Comparison of ENCODE assay signal across 8 cellular contexts in the genomic region with DNA sequence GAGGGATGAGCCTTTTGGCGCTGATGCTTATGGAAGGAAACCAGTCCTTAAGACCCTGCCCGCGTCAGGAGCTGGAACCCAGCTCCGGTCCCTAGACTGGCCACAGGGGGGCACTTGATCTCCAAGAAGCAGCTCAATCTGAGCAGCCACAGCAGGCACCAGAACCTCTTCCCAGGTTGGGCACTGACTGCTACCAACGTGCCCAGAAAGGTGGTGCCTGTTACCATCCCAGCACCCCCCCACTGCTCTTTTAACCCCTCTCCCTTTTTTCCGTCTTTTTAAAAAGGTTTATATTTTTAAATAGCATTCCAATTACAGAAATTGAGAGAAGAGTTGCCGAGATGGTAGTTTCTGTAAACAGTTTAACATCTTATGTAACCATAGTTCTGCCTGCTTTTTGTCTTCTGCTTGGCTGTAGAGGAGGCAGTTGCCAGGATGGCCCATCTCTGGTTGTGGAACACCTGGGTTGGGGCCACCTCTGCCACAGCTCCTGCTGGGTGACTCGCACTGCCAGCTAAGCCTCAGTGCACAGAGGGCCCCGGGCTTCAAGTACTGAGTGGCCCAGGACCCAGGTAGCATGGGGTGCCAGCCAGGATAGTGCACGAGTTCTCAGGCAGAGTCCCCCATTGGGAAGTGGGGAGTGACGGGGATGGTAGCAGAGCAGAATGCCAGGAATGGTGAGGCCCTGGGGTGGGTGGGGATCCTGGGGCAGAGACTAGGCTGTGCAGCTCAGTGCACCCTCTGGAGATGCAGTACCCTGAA.
A peak's percentile ranks its signal among the peaks of the same experiment; 100 is the strongest.
DNase-seq lines count a peak whose midpoint lies in the region; ATAC-seq and TF ChIP-seq lines count a peak whose summit lies in the region.

No MANE protein-coding gene starts in this region.

- no peaks in the 10 kb centered on the region for H3K9me3 Mint-ChIP-seq in activated CD4-positive, alpha-beta memory T cell treated with anti-CD3 and anti-CD28 coated beads for 36 hours

- H3K9ac ChIP-seq in mesendoderm (ENCODE audit: low read length), result no peak overlapping the region

- CTCF ChIA-PET in BJ (lab: Yijun Ruan, JAX), result interaction anchor here (0.8 to 23.5 kb wide), 16 partner anchors 11 to 185 kb away, joined by 3 to 813 read pairs (median 4); a partner anchor contains a TSS
- CTCF ChIA-PET in activated CD4-positive, alpha-beta memory T cell treated with anti-CD3 and anti-CD28 coated beads for 36 hours (lab: Charles Lee), result interaction anchor here (0.5 to 14.1 kb wide), 33 partner anchors 9 to 683 kb away, joined by 3 to 744 read pairs (median 4); a partner anchor contains a TSS

- H3K27me3 ChIP-seq in BJ (ENCODE audit: control insufficient read depth, insufficient read depth, low read length) (no peaks in the 10 kb centered on the region), mesendoderm (ENCODE audit: insufficient read depth, low read length, poor library complexity) (no peaks in the 10 kb centered on the region)

- POLR2A ChIA-PET in BJ (lab: Charles Lee), result no interaction called here
- POLR2A ChIA-PET in activated CD4-positive, alpha-beta memory T cell treated with anti-CD3 and anti-CD28 coated beads for 36 hours (lab: Charles Lee), result no interaction called here

- peak; percentile 54 for ATAC-seq in GM19455 (IDR thresholded peaks at IDR 0.05; ENCODE audit: unreplicated experiment)

- H3K4me3 ChIP-seq in BJ (ENCODE audit: low read depth, low read length), result no peak overlapping the region
- no peak overlapping the region for H3K4me3 ChIP-seq in mesendoderm (ENCODE audit: low read length)

- no peaks in the 10 kb centered on the region for H3K79me2 ChIP-seq in mesendoderm (ENCODE audit: control insufficient read depth, insufficient read depth, low read length)

- H3K79me1 ChIP-seq in mesendoderm (ENCODE audit: low read length), result no peaks in the 10 kb centered on the region

- no peak overlapping the region for H3K4me2 ChIP-seq in mesendoderm (ENCODE audit: low read length)

- no peak overlapping the region for H3K27ac ChIP-seq in mesendoderm (ENCODE audit: low read depth, low read length)

- H3K4me3 Mint-ChIP-seq in activated CD4-positive, alpha-beta memory T cell treated with anti-CD3 and anti-CD28 coated beads for 36 hours, result no peak overlapping the region

- no CpG with 5 or more reads among the region's 11 CpGs for WGBS in mesendoderm (ENCODE audit: extremely low coverage, insufficient coverage, low lambda C conversion rate)

- no peaks in the 10 kb centered on the region for H3K27me3 Mint-ChIP-seq in activated CD4-positive, alpha-beta memory T cell treated with anti-CD3 and anti-CD28 coated beads for 36 hours

- H2BK120ac ChIP-seq in mesendoderm (ENCODE audit: low read depth, low read length), result no peak overlapping the region

- H2BK5ac ChIP-seq in mesendoderm (ENCODE audit: low read length), result no peak overlapping the region

- intact Hi-C loops in activated CD4-positive, alpha-beta memory T cell treated with anti-CD3 and anti-CD28 coated beads for 36 hours (cut with micrococcal nuclease), result loop anchor here (1.0 to 5.0 kb wide), 4 partner anchors 111 to 482 kb away; a partner anchor contains a TSS

- no peak overlapping the region for H3K23ac ChIP-seq in mesendoderm (ENCODE audit: low read length)

- H3K36me3 Mint-ChIP-seq in activated CD4-positive, alpha-beta memory T cell treated with anti-CD3 and anti-CD28 coated beads for 36 hours, result peaks cover 7% of the 10 kb centered on the region

- TF ChIP-seq CTCF in BJ (IDR thresholded peaks at IDR 0.05; ENCODE audit: insufficient read depth, low read depth, low read length), result peak; percentile 75

- no peak overlapping the region for H2BK15ac ChIP-seq in mesendoderm (replicated peaks; ENCODE audit: low read depth)

- no peak overlapping the region for H3K18ac ChIP-seq in mesendoderm (ENCODE audit: low read length)

- no peak overlapping the region for H3K4ac ChIP-seq in mesendoderm (ENCODE audit: low read depth, low read length)

- H3K56ac ChIP-seq in mesendoderm (ENCODE audit: low read length), result no peak overlapping the region

- DNase-seq in BJ (ENCODE audit: low read depth) (no peak), NCI-H1092 (lab: John Stamatoyannopoulos, UW) (peak; percentile 22), mesendoderm (peak; percentile 82), foreskin melanocyte (no peak)
- DNase-seq in activated CD4-positive, alpha-beta memory T cell treated with anti-CD3 and anti-CD28 coated beads for 36 hours, result peak; percentile 78
- peak; percentile 11 for DNase-seq in effector CD8-positive, alpha-beta T cell (lab: John Stamatoyannopoulos, UW)
- DNase-seq in stimulated activated CD8-positive, alpha-beta memory T cell treated with anti-CD3 and anti-CD28 coated beads, Interleukin-4, amount 100 ng/mL, for 24 hours (ENCODE audit: low read depth), result peak; percentile 47

- no peak overlapping the region for H2AK5ac ChIP-seq in mesendoderm (ENCODE audit: low read length)

- no peaks in the 10 kb centered on the region for H3K36me3 ChIP-seq in BJ (ENCODE audit: control insufficient read depth, insufficient read depth, low read length)
- no peaks in the 10 kb centered on the region for H3K36me3 ChIP-seq in mesendoderm (ENCODE audit: control insufficient read depth, insufficient read depth, low read length)

- H4K5ac ChIP-seq in mesendoderm (ENCODE audit: low read length), result no peak overlapping the region

- peaks cover 9% of the 10 kb centered on the region for H3K4me1 Mint-ChIP-seq in activated CD4-positive, alpha-beta memory T cell treated with anti-CD3 and anti-CD28 coated beads for 36 hours (ENCODE audit: low read depth)

- no peak overlapping the region for H4K8ac ChIP-seq in mesendoderm (ENCODE audit: low read depth, low read length)

- H3K27ac Mint-ChIP-seq in activated CD4-positive, alpha-beta memory T cell treated with anti-CD3 and anti-CD28 coated beads for 36 hours, result no peak overlapping the region

- H3K4me1 ChIP-seq in mesendoderm (ENCODE audit: control insufficient read depth, low read depth, low read length), result peaks cover 2% of the 10 kb centered on the region

Comparison
In these comparisons a context has a peak if more than half of its experiments do, and no peak if none do; other contexts are left out.
1. DNase-seq: peak in NCI-H1092 (single experiment), activated CD4-positive, alpha-beta memory T cell treated with anti-CD3 and anti-CD28 coated beads for 36 hours (single experiment), effector CD8-positive, alpha-beta T cell (single experiment), mesendoderm (single experiment) and stimulated activated CD8-positive, alpha-beta memory T cell treated with anti-CD3 and anti-CD28 coated beads, Interleukin-4, amount 100 ng/mL, for 24 hours (single experiment); none in BJ (single experiment) and foreskin melanocyte (single experiment).